ENCODE assay signal across 10 cellular contexts in the genomic region with DNA sequence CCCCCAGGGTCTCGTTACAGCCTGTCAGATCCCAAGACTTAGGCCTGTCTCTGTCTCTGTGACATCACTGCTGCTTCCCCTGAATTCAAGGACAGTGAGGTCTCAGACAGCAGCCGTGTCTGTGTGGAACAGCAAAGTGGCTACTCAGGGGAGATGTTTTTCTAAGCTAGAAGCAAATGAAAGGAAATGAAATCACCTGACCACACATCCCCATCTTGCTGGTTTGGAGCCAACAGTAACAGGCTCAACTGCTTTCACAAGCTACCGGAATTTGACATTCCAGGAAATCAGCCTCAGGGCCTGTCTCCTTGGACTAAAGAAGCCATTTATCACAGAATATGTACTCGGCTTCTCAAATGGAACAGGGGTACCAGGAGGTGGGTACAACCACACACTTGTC.
DNase-seq lines count a peak whose midpoint lies in the region; ATAC-seq and TF ChIP-seq lines count a peak whose summit lies in the region.
"Had no signal": no experiment of that assay in that cellular context is flagged by ENCODE, and none has a peak within 500 bp of the region (broad histone marks: within the 10 kb centered on the region; RNA-seq: fewer than 3 reads in every experiment).

No MANE protein-coding gene starts in this region.

- H4K5ac ChIP-seq in H9 (ENCODE audit: insufficient read length, low read depth, low read length) = no peak overlapping the region

- DNase-seq in ELR (ENCODE audit: low read depth) = peak; percentile 93
- DNase-seq in SJCRH30 = peak; percentile 79 to 87
- peak; percentile 87 to 94 for DNase-seq in foreskin fibroblast
- peak; percentile 95 for DNase-seq in renal cortical epithelial cell (ENCODE audit: low read depth)
- no peak for DNase-seq in immature natural killer cell
- DNase-seq in H9 = no peak
- DNase-seq: central memory CD4-positive, alpha-beta T cell; NK-92 treated with Interleukin-12 subunit alpha and Interleukin-12 subunit beta, amount 100 ng/mL, for 24 hours had no signal

- no peak overlapping the region for H3K14ac ChIP-seq in H9 (ENCODE audit: insufficient read depth, low read length)

- H3K9ac ChIP-seq in H9 (ENCODE audit: extremely low read depth, insufficient read length, low read length) = no peak overlapping the region

- H2BK120ac ChIP-seq in H9 (ENCODE audit: low read depth, low read length, poor library complexity, severe bottlenecking) = no peak overlapping the region

- no peak overlapping the region for H4K91ac ChIP-seq in H9 (ENCODE audit: insufficient read length, low read depth, low read length)

- no peak overlapping the region for H2BK20ac ChIP-seq in H9 (ENCODE audit: low read depth, low read length, poor library complexity, severe bottlenecking)

- no peak overlapping the region for H3K4me3 ChIP-seq in SJCRH30
- H3K4me3 ChIP-seq in foreskin fibroblast (ENCODE audit: low read depth in 1 of 2, low read length in 2 of 2) = no peak overlapping the region

- H3K23ac ChIP-seq in H9 (ENCODE audit: insufficient read length, low read depth, low read length) = no peak overlapping the region

- H3K4me2 ChIP-seq in H9 (ENCODE audit: insufficient read depth, insufficient read length, low read length) = no peak overlapping the region

- no peak overlapping the region for H4K8ac ChIP-seq in H9 (replicated peaks; ENCODE audit: insufficient read length, low read depth, low read length)

- H2BK15ac ChIP-seq in H9 (ENCODE audit: low read depth, low read length) = no peak overlapping the region

- H3K9me3 Mint-ChIP-seq in immature natural killer cell (peaks cover 0 to 4% (median 0%) of the 10 kb centered on the region in 6 donors), H9 (no peaks in the 10 kb centered on the region)

- H3K4me3 Mint-ChIP-seq in immature natural killer cell (no peak overlapping the region), H9 (no peak overlapping the region)

- no peaks in the 10 kb centered on the region for H4K20me1 ChIP-seq in H9 (ENCODE audit: control insufficient read depth, insufficient read depth, insufficient read length)

- H3K4me1 ChIP-seq in SJCRH30 (peaks cover 14% of the 10 kb centered on the region), H9 (ENCODE audit: insufficient read depth, low read length) (no peaks in the 10 kb centered on the region)

- no peak overlapping the region for H2AK5ac ChIP-seq in H9 (ENCODE audit: insufficient read length, low read length)

- TF ChIP-seq CTCF in foreskin fibroblast (IDR thresholded peaks at IDR 0.05; ENCODE audit: low read depth, low read length) (no peak), H9 (conservative IDR thresholded peaks at IDR 0.05) (no peak)

- H2BK5ac ChIP-seq in H9 (ENCODE audit: insufficient read length, low read length) = no peak overlapping the region

- H3K36me3 Mint-ChIP-seq in immature natural killer cell = peaks cover 29 to 46% (median 37%) of the 10 kb centered on the region in 3 donors
- H3K36me3 Mint-ChIP-seq in H9 (ENCODE audit: insufficient read depth in 1 of 3, low read depth in 3 of 3) = peaks cover 56 to 93% (median 82%) of the 10 kb centered on the region in 3 experiments

- no peaks in the 10 kb centered on the region for H3K27me3 Mint-ChIP-seq in immature natural killer cell (ENCODE audit: low read depth in 3 of 3)
- H3K27me3 Mint-ChIP-seq in H9 (ENCODE audit: low read depth) = no peaks in the 10 kb centered on the region

- H3K9me3 ChIP-seq in SJCRH30 (replicated peaks) = no peaks in the 10 kb centered on the region
- H3K9me3 ChIP-seq in H9 (ENCODE audit: control insufficient read depth, low read depth, low read length) = no peaks in the 10 kb centered on the region

- H3K27me3 ChIP-seq in SJCRH30 (no peaks in the 10 kb centered on the region), H9 (ENCODE audit: insufficient read depth, low read length) (no peaks in the 10 kb centered on the region)

- no peak for ATAC-seq in HG03354 (IDR thresholded peaks at IDR 0.05; ENCODE audit: poor library complexity, severe bottlenecking, unreplicated experiment)
- no peak for ATAC-seq in activated CD4-positive, CD25-positive, alpha-beta regulatory T cell treated with anti-CD3 and anti-CD28 coated beads, Interleukin-2, amount 50 U/mL, for 24 hours

- H2BK12ac ChIP-seq in H9 (ENCODE audit: insufficient read length, low read depth, low read length) = no peak overlapping the region

- no peak overlapping the region for H2AFZ ChIP-seq in H9 (ENCODE audit: low read length)

- H3K18ac ChIP-seq in H9 (ENCODE audit: insufficient read length, low read depth, low read length) = no peak overlapping the region

- H3K27ac Mint-ChIP-seq in immature natural killer cell (no peak overlapping the region), H9 (peak overlapping the region in 1 of 3 experiments; percentile 52; a peak in 1 of 7 replicates)

- no peak overlapping the region for H3K56ac ChIP-seq in H9 (ENCODE audit: insufficient read length, low read depth, low read length)

- H3K36me3 ChIP-seq in SJCRH30 = peaks cover 30% of the 10 kb centered on the region

- no peak overlapping the region for H3K4ac ChIP-seq in H9 (ENCODE audit: low read depth, low read length)

- no peaks in the 10 kb centered on the region for H3K79me2 ChIP-seq in H9 (ENCODE audit: insufficient read depth, low read length)

- H3K4me1 Mint-ChIP-seq in immature natural killer cell (no peaks in the 10 kb centered on the region), H9 (no peaks in the 10 kb centered on the region)

- WGBS in H9 (ENCODE audit: extremely low coverage, insufficient read length, low lambda C conversion rate) = no CpG with 5 or more reads among the region's 4 CpGs

- no peaks in the 10 kb centered on the region for H3K23me2 ChIP-seq in H9 (ENCODE audit: insufficient read length, low read depth, low read length, poor library complexity, severe bottlenecking)

- H3T11ph ChIP-seq in H9 (ENCODE audit: low read length) = no peak overlapping the region

- H3K27ac ChIP-seq in SJCRH30 (0 out of 2 replicates have a peak overlapping the region, but pooled peaks have one; percentile 11), H9 (ENCODE audit: insufficient read length, low read depth, low read length) (no peak overlapping the region)

- H3K79me1 ChIP-seq in H9 (ENCODE audit: insufficient read depth, low read depth, low read length, poor library complexity, severe bottlenecking) = no peaks in the 10 kb centered on the region

Comparison
In these comparisons a context has a peak if more than half of its experiments do, and no peak if none do; other contexts are left out.
1. DNase-seq: peak in ELR (single experiment), SJCRH30 (2 of 2), foreskin fibroblast (2 of 2) and renal cortical epithelial cell (single experiment); none in immature natural killer cell (0 of 3) and H9 (single experiment).